In genomic region chr17:51371732-51372151, GRCh38 we compare ENCODE assay signal across 7 cellular contexts.
DNase-seq lines count a peak whose midpoint lies in the region; ATAC-seq and TF ChIP-seq lines count a peak whose summit lies in the region.

No MANE protein-coding gene starts in this region.

- H3K4me2 ChIP-seq in KMS-11, result no peak overlapping the region

- no peaks in the 10 kb centered on the region for H3K79me2 ChIP-seq in KMS-11 (ENCODE audit: insufficient read depth, low read depth)

- no peak overlapping the region for H3K27ac ChIP-seq in KMS-11

- TF ChIP-seq CTCF in GM06990 (IDR thresholded peaks at IDR 0.05; ENCODE audit: insufficient read depth, low read length, poor library complexity, severe bottlenecking), result peak; percentile 64
- 0 out of 2 replicates have a peak, but pooled peaks have one; percentile 39 for TF ChIP-seq CTCF in KMS-11 (conservative IDR thresholded peaks at IDR 0.05; ENCODE audit: low read depth, low read length)

- peak overlapping the region; percentile 57 for H3K4me3 ChIP-seq in GM06990 (replicated peaks; ENCODE audit: low read depth, low read length)
- H3K4me3 ChIP-seq in KMS-11 (IDR thresholded peaks at IDR 0.05; ENCODE audit: insufficient read depth, low read depth, low read length), result no peak overlapping the region

- H3K36me3 ChIP-seq in GM06990 (ENCODE audit: control insufficient read depth, insufficient read depth, low read length), result no peaks in the 10 kb centered on the region
- H3K36me3 ChIP-seq in KMS-11 (ENCODE audit: insufficient read depth), result no peaks in the 10 kb centered on the region

- H3K9ac ChIP-seq in KMS-11, result no peak overlapping the region

- no peaks in the 10 kb centered on the region for H3K4me1 ChIP-seq in KMS-11 (ENCODE audit: low read depth, poor library complexity, severe bottlenecking)

- DNase-seq in GM06990 (ENCODE audit: extremely low read depth, insufficient read length), result peak; percentile 32
- DNase-seq in SHP77 (lab: John Stamatoyannopoulos, UW), result peak; percentile 71 to 75
- peak; percentile 80 for DNase-seq in astrocyte of the hippocampus (ENCODE audit: low read depth, low spot score)
- DNase-seq in iPS DF 4.7 (ENCODE audit: extremely low read depth, low spot score), result peak; percentile 87
- DNase-seq in stimulated activated CD4-positive, alpha-beta T cell treated with anti-CD3 and anti-CD28 coated beads, Interleukin-1b, Interleukin-23, amount 100 ng/mL, for 48 hours, result peak; percentile 46

- H3K27me3 ChIP-seq in GM06990 (replicated peaks; ENCODE audit: control insufficient read depth, insufficient read depth, low read length) (no peaks in the 10 kb centered on the region), KMS-11 (ENCODE audit: insufficient read depth, low read depth) (no peaks in the 10 kb centered on the region)

- no peaks in the 10 kb centered on the region for H4K20me1 ChIP-seq in KMS-11 (ENCODE audit: insufficient read depth)

- H2AFZ ChIP-seq in KMS-11 (ENCODE audit: low read depth), result peak overlapping the region; percentile 53; the same call in 1 of the 2 replicates

- ATAC-seq in HG02571 (IDR thresholded peaks at IDR 0.05; ENCODE audit: unreplicated experiment), result no peak

Comparison
In these comparisons a context has a peak if more than half of its experiments do, and no peak if none do; other contexts are left out.
1. DNase-seq: peak in every context shown above with its lines; median percentile 87 in iPS DF 4.7; 80 in astrocyte of the hippocampus; 73 in SHP77; 46 in stimulated activated CD4-positive, alpha-beta T cell treated with anti-CD3 and anti-CD28 coated beads, Interleukin-1b, Interleukin-23, amount 100 ng/mL, for 48 hours; 32 in GM06990.